In genomic region chr18:24918257-24918656, GRCh38 we compare ENCODE assay signal across 16 cellular contexts.
DNase-seq lines count a peak whose midpoint lies in the region; ATAC-seq and TF ChIP-seq lines count a peak whose summit lies in the region.
"Had no signal": no experiment of that assay in that cellular context is flagged by ENCODE, and none has a peak within 500 bp of the region (broad histone marks: within the 10 kb centered on the region; RNA-seq: fewer than 3 reads in every experiment).

No MANE protein-coding gene starts in this region.

- H3K36me3 ChIP-seq in mesendoderm (ENCODE audit: control insufficient read depth, insufficient read depth, low read length) = no peaks in the 10 kb centered on the region
- H3K36me3 ChIP-seq in breast epithelium = no peaks in the 10 kb centered on the region
- H3K36me3 ChIP-seq: HAP-1 had no signal

- no peak for TF ChIP-seq CTCF in breast epithelium (IDR thresholded peaks at IDR 0.05)

- H3K4me1 ChIP-seq in mesendoderm (ENCODE audit: control insufficient read depth, low read depth, low read length) (peaks cover 21% of the 10 kb centered on the region), breast epithelium (no peaks in the 10 kb centered on the region)
- H3K4me1 ChIP-seq: HAP-1 had no signal

- H2AK5ac ChIP-seq in mesendoderm (ENCODE audit: low read length) = no peak overlapping the region

- peak overlapping the region; percentile 58 for H3K27ac ChIP-seq in mesendoderm (ENCODE audit: low read depth, low read length)
- H3K27ac ChIP-seq in breast epithelium = no peak overlapping the region

- TF ChIP-seq POLR2A in breast epithelium (IDR thresholded peaks at IDR 0.05) = no peak

- in situ Hi-C loops in G401 (cut with HindIII; ENCODE audit: low sequenced_read_pairs) = no loop called here

- H4K8ac ChIP-seq in mesendoderm (ENCODE audit: low read depth, low read length) = no peak overlapping the region

- H3K18ac ChIP-seq in mesendoderm (ENCODE audit: low read length) = no peak overlapping the region

- no peak overlapping the region for H2BK5ac ChIP-seq in mesendoderm (ENCODE audit: low read length)

- H3K4ac ChIP-seq in mesendoderm (ENCODE audit: low read depth, low read length) = no peak overlapping the region

- DNase-seq in G401 (ENCODE audit: low spot score) (peak; percentile 76), cerebellar cortex (ENCODE audit: low spot score) (peak; percentile 70), mesendoderm (peak; percentile 79), retina (peak; percentile 39), breast epithelium (ENCODE audit: low spot score in 2 of 2) (no peak)
- DNase-seq: Calu3; CD4-positive, alpha-beta memory T cell; COR-L47; DMS53; DMS79 treated with DMSO at 0.1 percent for 48 hours; GOT3; HFFc6 had no signal

- H3K79me2 ChIP-seq in mesendoderm (ENCODE audit: control insufficient read depth, insufficient read depth, low read length) = no peaks in the 10 kb centered on the region

- H3K9me3 ChIP-seq in breast epithelium = no peaks in the 10 kb centered on the region
- H3K9me3 ChIP-seq: HAP-1 had no signal

- no peak overlapping the region for H3K4me3 ChIP-seq in mesendoderm (ENCODE audit: low read length)
- H3K4me3 ChIP-seq in breast epithelium = no peak overlapping the region
- H3K4me3 ChIP-seq: HAP-1 had no signal

- ATAC-seq in HG03520 (IDR thresholded peaks at IDR 0.05; ENCODE audit: unreplicated experiment) (no peak), HG03521 (IDR thresholded peaks at IDR 0.05; ENCODE audit: unreplicated experiment) (no peak), GM21737 (IDR thresholded peaks at IDR 0.05; ENCODE audit: unreplicated experiment) (no peak)

- WGBS in mesendoderm (ENCODE audit: extremely low coverage, insufficient coverage, low lambda C conversion rate) = no CpG with 5 or more reads among the region's 6 CpGs

- no peak overlapping the region for H3K9ac ChIP-seq in mesendoderm (ENCODE audit: low read length)

- H3K56ac ChIP-seq in mesendoderm (ENCODE audit: low read length) = peak overlapping the region; percentile 66

- no peaks in the 10 kb centered on the region for H3K27me3 ChIP-seq in mesendoderm (ENCODE audit: insufficient read depth, low read length, poor library complexity)
- H3K27me3 ChIP-seq in breast epithelium = no peaks in the 10 kb centered on the region

- no peak overlapping the region for H2BK15ac ChIP-seq in mesendoderm (replicated peaks; ENCODE audit: low read depth)

- H3K23ac ChIP-seq in mesendoderm (ENCODE audit: low read length) = no peak overlapping the region

- H2BK120ac ChIP-seq in mesendoderm (ENCODE audit: low read depth, low read length) = no peak overlapping the region

- H3K79me1 ChIP-seq in mesendoderm (ENCODE audit: low read length) = no peaks in the 10 kb centered on the region

- no peak overlapping the region for H4K5ac ChIP-seq in mesendoderm (ENCODE audit: low read length)

- no peak overlapping the region for H3K4me2 ChIP-seq in mesendoderm (ENCODE audit: low read length)

- intact Hi-C loops in breast epithelium (cut with DNase I; ENCODE audit: low total_unique reads) = loop anchor here (5.0 kb wide), 1 partner anchor 1454 kb away; no protein-coding TSS in a partner anchor

Comparison
In these comparisons a context has a peak if more than half of its experiments do, and no peak if none do; other contexts are left out.
1. DNase-seq: peak in G401 (single experiment), cerebellar cortex (single experiment), mesendoderm (single experiment) and retina (single experiment); none in breast epithelium (0 of 2).